1 cellular context compared by ENCODE assay signal in the genomic region with DNA sequence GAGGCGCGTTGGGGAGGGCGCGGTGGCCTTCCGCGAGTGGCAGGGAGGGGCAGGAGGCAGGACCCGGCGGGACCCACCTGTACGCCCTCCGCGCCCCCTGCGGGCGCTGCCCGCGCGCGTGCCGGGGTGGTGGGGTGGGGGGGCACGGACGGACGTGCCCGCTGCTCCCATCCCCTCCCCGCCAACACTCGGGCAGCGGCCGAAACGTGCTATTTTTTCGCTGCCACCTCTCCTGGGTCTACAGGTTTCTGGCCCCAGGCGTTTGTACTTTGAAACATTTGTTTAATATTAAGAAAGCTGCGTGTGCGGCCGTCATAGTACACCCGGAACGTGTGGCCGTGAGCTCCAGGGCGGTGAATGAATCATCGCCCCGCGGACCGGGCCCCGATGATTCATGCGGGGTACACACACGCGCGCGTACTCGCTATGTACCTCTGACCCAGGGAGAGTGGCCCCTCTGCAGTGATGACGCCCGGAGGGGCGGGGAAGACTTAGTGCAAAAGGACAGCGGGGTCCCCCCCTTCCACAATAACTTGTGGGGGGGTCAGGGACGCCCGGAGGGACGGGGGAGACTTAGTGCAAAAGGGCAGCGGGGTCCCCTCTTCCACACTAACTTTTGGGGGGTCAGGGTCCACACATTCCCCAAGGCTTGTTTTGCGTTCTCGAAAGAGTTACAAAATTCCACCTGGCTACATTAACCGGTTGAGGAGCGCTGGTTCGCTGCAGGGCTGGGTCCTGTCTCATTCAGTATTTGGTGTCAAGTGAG.
A peak's percentile ranks its signal among the peaks of the same experiment; 100 is the strongest.
TF ChIP-seq lines count a peak whose summit lies in the region.

No MANE protein-coding gene starts in this region.

TF ChIP-seq in HepG2, 621 proteins besides CTCF, POLR2A, EP300 and RAD21 (continued from another document and continues in another):
- TF ChIP-seq RERE (CRISPR knock-in tag; IDR thresholded peaks at IDR 0.05; ENCODE audit: low read depth) (no peak), ZBTB44 (CRISPR knock-in tag; IDR thresholded peaks at IDR 0.05) (no peak), ZNF761 (CRISPR knock-in tag; conservative IDR thresholded peaks at IDR 0.05) (no peak), IRF9 (CRISPR knock-in tag; IDR thresholded peaks at IDR 0.05; ENCODE audit: borderline replicate concordance) (no peak), ADNP (CRISPR knock-in tag; IDR thresholded peaks at IDR 0.05) (no peak), EHMT2 (IDR thresholded peaks at IDR 0.05; ENCODE audit: borderline replicate concordance, low read depth, low read length) (no peak), RFX5 (IDR thresholded peaks at IDR 0.05; ENCODE audit: low read depth, low read length) (no peak), BRCA1 (CRISPR knock-in tag; IDR thresholded peaks at IDR 0.05) (no peak), JUND (CRISPR knock-in tag; IDR thresholded peaks at IDR 0.05) (peak; percentile 93), ZNF619 (CRISPR knock-in tag; IDR thresholded peaks at IDR 0.05) (no peak), EED (CRISPR knock-in tag; IDR thresholded peaks at IDR 0.05) (no peak), BRD4 (CRISPR knock-in tag; IDR thresholded peaks at IDR 0.05) (peak; percentile 5; the same call in 1 of the 2 replicates), MATR3 (CRISPR knock-in tag; IDR thresholded peaks at IDR 0.05) (no peak), DBP (CRISPR knock-in tag; IDR thresholded peaks at IDR 0.05; ENCODE audit: not compliant biosample characterization) (no peak), SETDB1 (CRISPR knock-in tag; IDR thresholded peaks at IDR 0.05; ENCODE audit: borderline replicate concordance) (no peak), JDP2 (CRISPR knock-in tag; IDR thresholded peaks at IDR 0.05; ENCODE audit: borderline replicate concordance) (no peak; the same call in 1 of the 2 replicates), SRSF1 (optimal IDR thresholded peaks at IDR 0.05; ENCODE audit: low read depth, low read length) (peak; percentile 70), ZNF790 (CRISPR knock-in tag; IDR thresholded peaks at IDR 0.05; ENCODE audit: borderline replicate concordance) (no peak), SMC3 (IDR thresholded peaks at IDR 0.05; ENCODE audit: low read length) (no peak), JARID2 (CRISPR knock-in tag; IDR thresholded peaks at IDR 0.05; ENCODE audit: insufficient replicate concordance) (no peak), RFXANK (CRISPR knock-in tag; IDR thresholded peaks at IDR 0.05) (no peak), SIX4 (CRISPR knock-in tag; IDR thresholded peaks at IDR 0.05) (no peak), SNRNP70 (IDR thresholded peaks at IDR 0.05; ENCODE audit: low read depth, low read length) (no peak), ZNF660 (CRISPR knock-in tag; IDR thresholded peaks at IDR 0.05; ENCODE audit: borderline replicate concordance, low read depth) (no peak), AGO1 (IDR thresholded peaks at IDR 0.05; ENCODE audit: low read depth, low read length, poor library complexity, severe bottlenecking) (peak; percentile 47), ZNF331 (CRISPR knock-in tag; IDR thresholded peaks at IDR 0.05) (no peak), SRF (IDR thresholded peaks at IDR 0.05; ENCODE audit: low read depth, low read length) (no peak), KMT2B (CRISPR knock-in tag; IDR thresholded peaks at IDR 0.05) (peak; percentile 66; the same call in 1 of the 2 replicates), ZNF784 (CRISPR knock-in tag; IDR thresholded peaks at IDR 0.05; ENCODE audit: borderline replicate concordance) (no peak), ZNF543 (CRISPR knock-in tag; IDR thresholded peaks at IDR 0.05) (no peak), ZNF670 (CRISPR knock-in tag; IDR thresholded peaks at IDR 0.05; ENCODE audit: borderline replicate concordance) (peak; percentile 76; the same call in 1 of the 2 replicates), RBM39 (IDR thresholded peaks at IDR 0.05; ENCODE audit: low read depth, low read length, poor library complexity, severe bottlenecking) (no peak), NFIB (CRISPR knock-in tag; IDR thresholded peaks at IDR 0.05; ENCODE audit: borderline replicate concordance) (no peak), ZNF24 (IDR thresholded peaks at IDR 0.05) (no peak), MAF1 (CRISPR knock-in tag; IDR thresholded peaks at IDR 0.05; ENCODE audit: borderline replicate concordance) (no peak), ELF3 (CRISPR knock-in tag; IDR thresholded peaks at IDR 0.05) (peak; percentile 24; the same call in 1 of the 2 replicates)
- TF ChIP-seq, protein P1, sequence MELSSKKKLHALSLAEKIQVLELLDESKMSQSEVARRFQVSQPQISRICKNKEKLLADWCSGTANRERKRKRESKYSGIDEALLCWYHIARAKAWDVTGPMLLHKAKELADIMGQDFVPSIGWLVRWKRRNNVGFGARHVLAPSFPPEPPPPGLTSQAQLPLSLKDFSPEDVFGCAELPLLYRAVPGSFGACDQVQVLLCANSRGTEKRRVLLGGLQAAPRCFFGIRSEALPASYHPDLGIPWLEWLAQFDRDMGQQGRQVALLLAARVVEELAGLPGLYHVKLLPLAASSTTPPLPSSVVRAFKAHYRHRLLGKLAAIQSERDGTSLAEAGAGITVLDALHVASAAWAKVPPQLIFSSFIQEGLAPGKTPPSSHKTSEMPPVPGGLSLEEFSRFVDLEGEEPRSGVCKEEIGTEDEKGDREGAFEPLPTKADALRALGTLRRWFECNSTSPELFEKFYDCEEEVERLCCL (CRISPR knock-in tag; IDR thresholded peaks at IDR 0.05; ENCODE audit: borderline replicate concordance), result no peak
- TF ChIP-seq, protein P2, sequence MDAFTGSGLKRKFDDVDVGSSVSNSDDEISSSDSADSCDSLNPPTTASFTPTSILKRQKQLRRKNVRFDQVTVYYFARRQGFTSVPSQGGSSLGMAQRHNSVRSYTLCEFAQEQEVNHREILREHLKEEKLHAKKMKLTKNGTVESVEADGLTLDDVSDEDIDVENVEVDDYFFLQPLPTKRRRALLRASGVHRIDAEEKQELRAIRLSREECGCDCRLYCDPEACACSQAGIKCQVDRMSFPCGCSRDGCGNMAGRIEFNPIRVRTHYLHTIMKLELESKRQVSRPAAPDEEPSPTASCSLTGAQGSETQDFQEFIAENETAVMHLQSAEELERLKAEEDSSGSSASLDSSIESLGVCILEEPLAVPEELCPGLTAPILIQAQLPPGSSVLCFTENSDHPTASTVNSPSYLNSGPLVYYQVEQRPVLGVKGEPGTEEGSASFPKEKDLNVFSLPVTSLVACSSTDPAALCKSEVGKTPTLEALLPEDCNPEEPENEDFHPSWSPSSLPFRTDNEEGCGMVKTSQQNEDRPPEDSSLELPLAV (CRISPR knock-in tag; conservative IDR thresholded peaks at IDR 0.05; ENCODE audit: low read depth), result peak; percentile 39; the same call in 1 of the 2 replicates
- TF ChIP-seq, protein P3, sequence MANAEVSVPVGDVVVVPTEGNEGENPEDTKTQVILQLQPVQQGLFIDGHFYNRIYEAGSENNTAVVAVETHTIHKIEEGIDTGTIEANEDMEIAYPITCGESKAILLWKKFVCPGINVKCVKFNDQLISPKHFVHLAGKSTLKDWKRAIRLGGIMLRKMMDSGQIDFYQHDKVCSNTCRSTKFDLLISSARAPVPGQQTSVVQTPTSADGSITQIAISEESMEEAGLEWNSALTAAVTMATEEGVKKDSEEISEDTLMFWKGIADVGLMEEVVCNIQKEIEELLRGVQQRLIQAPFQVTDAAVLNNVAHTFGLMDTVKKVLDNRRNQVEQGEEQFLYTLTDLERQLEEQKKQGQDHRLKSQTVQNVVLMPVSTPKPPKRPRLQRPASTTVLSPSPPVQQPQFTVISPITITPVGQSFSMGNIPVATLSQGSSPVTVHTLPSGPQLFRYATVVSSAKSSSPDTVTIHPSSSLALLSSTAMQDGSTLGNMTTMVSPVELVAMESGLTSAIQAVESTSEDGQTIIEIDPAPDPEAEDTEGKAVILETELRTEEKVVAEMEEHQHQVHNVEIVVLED (CRISPR knock-in tag; IDR thresholded peaks at IDR 0.05; ENCODE audit: borderline replicate concordance), result peak; percentile 18
- TF ChIP-seq, protein P4, sequence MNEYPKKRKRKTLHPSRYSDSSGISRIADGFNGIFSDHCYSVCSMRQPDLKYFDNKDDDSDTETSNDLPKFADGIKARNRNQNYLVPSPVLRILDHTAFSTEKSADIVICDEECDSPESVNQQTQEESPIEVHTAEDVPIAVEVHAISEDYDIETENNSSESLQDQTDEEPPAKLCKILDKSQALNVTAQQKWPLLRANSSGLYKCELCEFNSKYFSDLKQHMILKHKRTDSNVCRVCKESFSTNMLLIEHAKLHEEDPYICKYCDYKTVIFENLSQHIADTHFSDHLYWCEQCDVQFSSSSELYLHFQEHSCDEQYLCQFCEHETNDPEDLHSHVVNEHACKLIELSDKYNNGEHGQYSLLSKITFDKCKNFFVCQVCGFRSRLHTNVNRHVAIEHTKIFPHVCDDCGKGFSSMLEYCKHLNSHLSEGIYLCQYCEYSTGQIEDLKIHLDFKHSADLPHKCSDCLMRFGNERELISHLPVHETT (CRISPR knock-in tag; conservative IDR thresholded peaks at IDR 0.05), result no peak
- TF ChIP-seq, protein P5, sequence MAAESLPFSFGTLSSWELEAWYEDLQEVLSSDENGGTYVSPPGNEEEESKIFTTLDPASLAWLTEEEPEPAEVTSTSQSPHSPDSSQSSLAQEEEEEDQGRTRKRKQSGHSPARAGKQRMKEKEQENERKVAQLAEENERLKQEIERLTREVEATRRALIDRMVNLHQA (CRISPR knock-in tag; IDR thresholded peaks at IDR 0.05), result no peak
